In genomic region chr4:147683717-147684700, GRCh38 we compare ENCODE assay signal across 1 cellular context.
A peak's percentile ranks its signal among the peaks of the same experiment; 100 is the strongest.
TF ChIP-seq lines count a peak whose summit lies in the region.

Gene PRMT9, minus strand, starts transcription at chr4:147684163. Its CDS starts 176 bp downstream, at chr4:147683987.

TF ChIP-seq in GM12878, 131 proteins besides CTCF, POLR2A, EP300 and RAD21 (continued from another document and continues in another):
- TF ChIP-seq CUX1 (IDR thresholded peaks at IDR 0.05; ENCODE audit: insufficient replicate concordance, low read depth, low read length): no peak
- peak; percentile 55; the same call in 1 of the 2 replicates for TF ChIP-seq RELB (IDR thresholded peaks at IDR 0.05; ENCODE audit: low read depth)
- no peak for TF ChIP-seq HSF1 (IDR thresholded peaks at IDR 0.05; ENCODE audit: low read depth, low read length)
- peak; percentile 71 for TF ChIP-seq ATF7 (IDR thresholded peaks at IDR 0.05; ENCODE audit: low read depth)
- TF ChIP-seq TCF12 (IDR thresholded peaks at IDR 0.05; ENCODE audit: low read depth, low read length): no peak
- peak; percentile 4; the same call in 1 of the 2 replicates for TF ChIP-seq BCL11A (IDR thresholded peaks at IDR 0.05; ENCODE audit: low read depth, low read length)
- no peak; the same call in 1 of the 2 replicates for TF ChIP-seq IRF4 (IDR thresholded peaks at IDR 0.05; ENCODE audit: low read depth, low read length)
- no peak for TF ChIP-seq TBL1XR1 (IDR thresholded peaks at IDR 0.05; ENCODE audit: low read depth, low read length)
- TF ChIP-seq HDAC2 (IDR thresholded peaks at IDR 0.05): no peak
- TF ChIP-seq CHD2 (IDR thresholded peaks at IDR 0.05; ENCODE audit: borderline replicate concordance, low read depth, low read length): peak; percentile 61; the same call in 1 of the 2 replicates
- peak; percentile 95 for TF ChIP-seq PML (IDR thresholded peaks at IDR 0.05; ENCODE audit: low read length)
- peak; percentile 71 for TF ChIP-seq MAX (IDR thresholded peaks at IDR 0.05; ENCODE audit: low read depth, low read length)
- TF ChIP-seq HCFC1 (IDR thresholded peaks at IDR 0.05; ENCODE audit: low read length): peak; percentile 60
- TF ChIP-seq MTA3 (IDR thresholded peaks at IDR 0.05; ENCODE audit: borderline replicate concordance, low read length): no peak
- no peak; the same call in 1 of the 2 replicates for TF ChIP-seq TARDBP (IDR thresholded peaks at IDR 0.05; ENCODE audit: borderline replicate concordance)
- peak; percentile 86 for TF ChIP-seq LARP7 (IDR thresholded peaks at IDR 0.05)
- TF ChIP-seq NR2C2 (IDR thresholded peaks at IDR 0.05; ENCODE audit: borderline replicate concordance, control insufficient read depth, insufficient read length, low read depth): no peak
- TF ChIP-seq ATF2 (IDR thresholded peaks at IDR 0.05; ENCODE audit: low read length): no peak
- TF ChIP-seq YY1 (IDR thresholded peaks at IDR 0.05; ENCODE audit: low read depth, low read length): 0 out of 2 replicates have a peak, but pooled peaks have one; percentile 12
- peak; percentile 11 for TF ChIP-seq HDAC6 (IDR thresholded peaks at IDR 0.05; ENCODE audit: unreplicated experiment)
- peak; percentile 71 for TF ChIP-seq ELK1 (IDR thresholded peaks at IDR 0.05; ENCODE audit: low read depth, low read length)
- no peak; the same call in 1 of the 2 replicates for TF ChIP-seq ESRRA (IDR thresholded peaks at IDR 0.05; ENCODE audit: low read length)
- TF ChIP-seq NFYA (IDR thresholded peaks at IDR 0.05; ENCODE audit: borderline replicate concordance, low read depth, low read length): no peak
- no peak for TF ChIP-seq WRNIP1 (IDR thresholded peaks at IDR 0.05; ENCODE audit: borderline replicate concordance, low read depth, low read length)
- no peak for TF ChIP-seq EED (IDR thresholded peaks at IDR 0.05; ENCODE audit: low read depth)
- no peak for TF ChIP-seq ZSCAN29 (IDR thresholded peaks at IDR 0.05)
- TF ChIP-seq EGR1 (IDR thresholded peaks at IDR 0.05; ENCODE audit: borderline replicate concordance in 1 of 2, low read depth in 2 of 2, low read length in 2 of 2): peak; percentile 58 to 99; a peak in 2 of 3 replicates
- TF ChIP-seq POLR2AphosphoS2 (IDR thresholded peaks at IDR 0.05; ENCODE audit: low read depth, low read length): peak; percentile 95
- no peak for TF ChIP-seq BCLAF1 (IDR thresholded peaks at IDR 0.05)
- peak; percentile 76 for TF ChIP-seq PKNOX1 (IDR thresholded peaks at IDR 0.05)
- peak; percentile 77 for TF ChIP-seq NR2F1 (conservative IDR thresholded peaks at IDR 0.05)
- TF ChIP-seq DPF2 (IDR thresholded peaks at IDR 0.05): peak; percentile 54
- TF ChIP-seq PAX5 (IDR thresholded peaks at IDR 0.05; ENCODE audit: borderline replicate concordance, low read depth, low read length): peak; percentile 78; the same call in 1 of the 2 replicates
- peak; percentile 52; the same call in 1 of the 3 replicates for TF ChIP-seq POU2F2 (IDR thresholded peaks at IDR 0.05; ENCODE audit: borderline replicate concordance, low read depth, low read length)
- peak; percentile 76 for TF ChIP-seq NKRF (conservative IDR thresholded peaks at IDR 0.05)
- TF ChIP-seq IKZF2 (IDR thresholded peaks at IDR 0.05): peak; percentile 73 to 82
- TF ChIP-seq IKZF1 (conservative IDR thresholded peaks at IDR 0.05): peak; percentile 90
- TF ChIP-seq ZBTB4 (CRISPR knock-in tag; IDR thresholded peaks at IDR 0.05): no peak
- peak; percentile 99 for TF ChIP-seq CREB1 (IDR thresholded peaks at IDR 0.05; ENCODE audit: low read depth)
- TF ChIP-seq SUPT20H (IDR thresholded peaks at IDR 0.05; ENCODE audit: borderline replicate concordance, control insufficient read depth, low read depth, low read length): no peak
